14 cellular contexts compared by ENCODE assay signal in genomic region chrX:124862304-124862703, GRCh38.
DNase-seq lines count a peak whose midpoint lies in the region; ATAC-seq and TF ChIP-seq lines count a peak whose summit lies in the region.
"Had no signal": no experiment of that assay in that cellular context is flagged by ENCODE, and none has a peak within 500 bp of the region (broad histone marks: within the 10 kb centered on the region; RNA-seq: fewer than 3 reads in every experiment).

No MANE protein-coding gene starts in this region.

- TF ChIP-seq CTCF in OCI-LY3 (IDR thresholded peaks at IDR 0.05; ENCODE audit: low read depth, low read length) = peak; percentile 44
- peak; percentile 44 for TF ChIP-seq CTCF in endodermal cell (conservative IDR thresholded peaks at IDR 0.05)
- TF ChIP-seq CTCF in HFFc6 (IDR thresholded peaks at IDR 0.05) = no peak
- TF ChIP-seq CTCF in mucosa of descending colon (IDR thresholded peaks at IDR 0.05) = no peak

- no peaks in the 10 kb centered on the region for H4K20me1 ChIP-seq in OCI-LY3 (ENCODE audit: insufficient read depth, low read length)

- H3K4me3 Mint-ChIP-seq in endodermal cell (no peak overlapping the region), HFFc6 (no peak overlapping the region)
- H3K4me3 Mint-ChIP-seq: CD14-positive monocyte; CD8-positive, alpha-beta T cell had no signal

- H3K9me3 ChIP-seq in OCI-LY3 (ENCODE audit: insufficient read depth, low read length) = no peaks in the 10 kb centered on the region; the same call in 1 of the 2 replicates
- no peaks in the 10 kb centered on the region for H3K9me3 ChIP-seq in endodermal cell (ENCODE audit: control insufficient read depth, low read length)
- no peaks in the 10 kb centered on the region for H3K9me3 ChIP-seq in SJCRH30 (replicated peaks)
- no peaks in the 10 kb centered on the region for H3K9me3 ChIP-seq in mucosa of descending colon

- DNase-seq in NCI-H82 (lab: John Stamatoyannopoulos, UW) (peak; percentile 1), NCI-H82 treated with DMSO at 0.1 percent for 48 hours (lab: John Stamatoyannopoulos, UW; ENCODE audit: unreplicated experiment) (no peak), endodermal cell (no peak), SJCRH30 (no peak), HFFc6 (no peak), mucosa of descending colon (no peak)
- DNase-seq: CD8-positive, alpha-beta T cell; COR-L47; DND-41; GDM1; HCEC 1CT had no signal

- H3K79me2 ChIP-seq in OCI-LY3 (ENCODE audit: low read length) = no peaks in the 10 kb centered on the region

- H3K27ac Mint-ChIP-seq in endodermal cell (no peak overlapping the region), HFFc6 (no peak overlapping the region)
- H3K27ac Mint-ChIP-seq: CD8-positive, alpha-beta T cell had no signal

- WGBS in endodermal cell (ENCODE audit: insufficient coverage in 1 of 2, insufficient read length in 1 of 2), 2 experiments = 88% methylated on average over 2 of the region's 4 CpGs; no CpG with 5 or more reads in 1 of the 2 experiments

- H3K4me3 ChIP-seq in OCI-LY3 (ENCODE audit: low read length) (peak overlapping the region; percentile 72), endodermal cell (ENCODE audit: low read length) (no peak overlapping the region), SJCRH30 (no peak overlapping the region), mucosa of descending colon (no peak overlapping the region)

- H3K27ac ChIP-seq in OCI-LY3 (ENCODE audit: low read length) = peak overlapping the region; percentile 78
- H3K27ac ChIP-seq in endodermal cell (ENCODE audit: low read depth, low read length) = no peak overlapping the region
- H3K27ac ChIP-seq in SJCRH30 = no peak overlapping the region
- H3K27ac ChIP-seq: 22Rv1 had no signal

- no peaks in the 10 kb centered on the region for H3K9me3 Mint-ChIP-seq in endodermal cell
- H3K9me3 Mint-ChIP-seq in HFFc6 = peaks cover 10% of the 10 kb centered on the region
- H3K9me3 Mint-ChIP-seq: CD8-positive, alpha-beta T cell had no signal

- intact Hi-C loops in mucosa of descending colon (cut with DNase I, micrococcal nuclease) = no loop called here

- no peak for ATAC-seq in mucosa of descending colon
- ATAC-seq: CD8-positive, alpha-beta T cell had no signal

- peaks cover 3% of the 10 kb centered on the region for H3K4me1 Mint-ChIP-seq in endodermal cell
- H3K4me1 Mint-ChIP-seq in HFFc6 (ENCODE audit: low read depth) = no peaks in the 10 kb centered on the region
- H3K4me1 Mint-ChIP-seq: CD14-positive monocyte had no signal

- H3K27me3 Mint-ChIP-seq in endodermal cell (ENCODE audit: insufficient read depth) (no peaks in the 10 kb centered on the region), HFFc6 (ENCODE audit: insufficient read depth) (no peaks in the 10 kb centered on the region; the same call in 1 of the 2 replicates)

- peak overlapping the region; percentile 95 for H3K4me2 ChIP-seq in OCI-LY3 (ENCODE audit: low read length)

- H2AFZ ChIP-seq in OCI-LY3 (ENCODE audit: low read depth, low read length) = peak overlapping the region; percentile 85; the same call in 1 of the 2 replicates

- no peaks in the 10 kb centered on the region for H3K36me3 Mint-ChIP-seq in endodermal cell (ENCODE audit: low read depth)
- no peaks in the 10 kb centered on the region for H3K36me3 Mint-ChIP-seq in HFFc6 (ENCODE audit: low read depth)
- H3K36me3 Mint-ChIP-seq: CD14-positive monocyte; CD8-positive, alpha-beta T cell had no signal

- H3K4me1 ChIP-seq in OCI-LY3 (ENCODE audit: low read length) (peaks cover 39% of the 10 kb centered on the region), endodermal cell (ENCODE audit: control insufficient read depth, insufficient read depth, low read length) (no peaks in the 10 kb centered on the region), SJCRH30 (no peaks in the 10 kb centered on the region), mucosa of descending colon (ENCODE audit: low read depth) (no peaks in the 10 kb centered on the region)

- H3K9ac ChIP-seq in OCI-LY3 (ENCODE audit: low read length) (peak overlapping the region; percentile 39), endodermal cell (ENCODE audit: extremely low read depth, low read length, poor library complexity, severe bottlenecking) (no peak overlapping the region)

- H3K36me3 ChIP-seq in OCI-LY3 (replicated peaks; ENCODE audit: low read depth, low read length) = no peaks in the 10 kb centered on the region
- H3K36me3 ChIP-seq in endodermal cell (ENCODE audit: control insufficient read depth, insufficient read depth, low read length) = no peaks in the 10 kb centered on the region
- H3K36me3 ChIP-seq in SJCRH30 = no peaks in the 10 kb centered on the region
- H3K36me3 ChIP-seq in mucosa of descending colon (ENCODE audit: low read depth) = no peaks in the 10 kb centered on the region

- H3K27me3 ChIP-seq in OCI-LY3 (ENCODE audit: low read depth, low read length) (no peaks in the 10 kb centered on the region), endodermal cell (ENCODE audit: control insufficient read depth, insufficient read depth, low read length, poor library complexity, severe bottlenecking) (no peaks in the 10 kb centered on the region), SJCRH30 (no peaks in the 10 kb centered on the region)

Comparison
In these comparisons a context has a peak if more than half of its experiments do, and no peak if none do; other contexts are left out.
1. CTCF ChIP-seq: peak in OCI-LY3 (single experiment) and endodermal cell (single experiment); none in HFFc6 (single experiment) and mucosa of descending colon (single experiment).